Comparison of ENCODE assay signal across 8 cellular contexts in genomic region chr7:101165075-101165957, GRCh38. TPM values are rescaled to one million over a fixed set of nuclear protein-coding genes. Genes with fewer than 3 reads are reported as not detected.
DNase-seq lines count a peak whose midpoint lies in the region; ATAC-seq and TF ChIP-seq lines count a peak whose summit lies in the region.

VGF (minus strand) TSS chr7:101165569; CDS start chr7:101164843, 726 bp downstream.

- intact Hi-C loops in breast epithelium (cut with DNase I; ENCODE audit: low total_unique reads) = no loop called here

- H3K4me1 Mint-ChIP-seq in immature natural killer cell = peaks cover 25 to 27% of the 10 kb centered on the region in 2 donors

- DNase-seq in NK-92 (lab: John Stamatoyannopoulos, UW; ENCODE audit: unreplicated experiment) (peak; percentile 17), NCI-H2227 treated with DMSO at 0.1 percent for 48 hours (lab: John Stamatoyannopoulos, UW) (peak; percentile 96), breast epithelium (ENCODE audit: low spot score in 2 of 2) (peak; percentile 81 to 87), immature natural killer cell (peak; percentile 86 to 90 (median 87))
- no peak for DNase-seq in NK-92 treated with Interleukin-12 subunit alpha and Interleukin-12 subunit beta, amount 100 ng/mL, for 24 hours (lab: John Stamatoyannopoulos, UW)
- peak; percentile 87 to 92 (median 89) for DNase-seq in stimulated activated CD4-positive, alpha-beta T cell treated with anti-CD3 and anti-CD28 coated beads, Interleukin-12 subunit alpha, Interleukin-12 subunit beta, amount 100 ng/mL, for 48 hours (ENCODE audit: low read depth in 2 of 3, low spot score in 1 of 3)

- H3K9me3 ChIP-seq in breast epithelium = no peaks in the 10 kb centered on the region

- peaks cover 14 to 16% of the 10 kb centered on the region in 2 donors for H3K4me1 ChIP-seq in breast epithelium

- no peak within 1 kb of the TSS for H3K27ac ChIP-seq in breast epithelium

- TF ChIP-seq CTCF in WI38 (IDR thresholded peaks at IDR 0.05; ENCODE audit: low read depth, low read length) (no peak), breast epithelium (IDR thresholded peaks at IDR 0.05) (no peak)

- no peak for TF ChIP-seq POLR2A in breast epithelium (IDR thresholded peaks at IDR 0.05)

- H3K27ac Mint-ChIP-seq in immature natural killer cell = peak within 1 kb of the TSS in 4 of 6 donors; percentile 4 to 61 (median 56)

- H3K4me3 ChIP-seq in WI38 (ENCODE audit: low read depth, low read length) (peak within 1 kb of the TSS; percentile 51), breast epithelium (peak within 1 kb of the TSS in 2 of 3 donors; percentile 43 to 67)

- H3K27me3 Mint-ChIP-seq in immature natural killer cell (ENCODE audit: low read depth in 3 of 3) = peaks cover 41 to 55% (median 54%) of the 10 kb centered on the region in 3 donors

- peak within 1 kb of the TSS; percentile 12 to 76 (median 66) for H3K4me3 Mint-ChIP-seq in immature natural killer cell

- no peaks in the 10 kb centered on the region for H3K36me3 Mint-ChIP-seq in immature natural killer cell

- H3K27me3 ChIP-seq in breast epithelium = peaks cover 21 to 79% of the 10 kb centered on the region in 2 donors

- peak; percentile 70 for ATAC-seq in HG03159 (IDR thresholded peaks at IDR 0.05; ENCODE audit: unreplicated experiment)

- H3K9me3 Mint-ChIP-seq in immature natural killer cell = peaks cover 0 to 7% (median 0%) of the 10 kb centered on the region in 6 donors

- no peaks in the 10 kb centered on the region for H3K36me3 ChIP-seq in breast epithelium

RNA-seq across cellular contexts. Expression of gene VGF, which starts in this region (rescaled TPM):
- total RNA-seq in breast epithelium = under 1 TPM in 1 of 3 donors, not detected in 2; 0.16 TPM
- polyA plus RNA-seq in immature natural killer cell = not detected

Comparison
In these comparisons a context has a peak if more than half of its experiments do, and no peak if none do; other contexts are left out.
1. Peak in DNase-seq and H3K4me3 ChIP-seq in breast epithelium; RNA of the gene not detected or under 1 TPM.
2. Peak in DNase-seq in immature natural killer cell; RNA of the gene not detected or under 1 TPM.